Comparison of ENCODE assay signal across 1 cellular context in genomic region chr17:28521296-28522085, GRCh38.
TF ChIP-seq lines count a peak whose summit lies in the region.

No MANE protein-coding gene starts in this region.

TF ChIP-seq in GM23338, 12 proteins besides CTCF, POLR2A, EP300 and RAD21 (continued from another document):
- TF ChIP-seq, protein P1, sequence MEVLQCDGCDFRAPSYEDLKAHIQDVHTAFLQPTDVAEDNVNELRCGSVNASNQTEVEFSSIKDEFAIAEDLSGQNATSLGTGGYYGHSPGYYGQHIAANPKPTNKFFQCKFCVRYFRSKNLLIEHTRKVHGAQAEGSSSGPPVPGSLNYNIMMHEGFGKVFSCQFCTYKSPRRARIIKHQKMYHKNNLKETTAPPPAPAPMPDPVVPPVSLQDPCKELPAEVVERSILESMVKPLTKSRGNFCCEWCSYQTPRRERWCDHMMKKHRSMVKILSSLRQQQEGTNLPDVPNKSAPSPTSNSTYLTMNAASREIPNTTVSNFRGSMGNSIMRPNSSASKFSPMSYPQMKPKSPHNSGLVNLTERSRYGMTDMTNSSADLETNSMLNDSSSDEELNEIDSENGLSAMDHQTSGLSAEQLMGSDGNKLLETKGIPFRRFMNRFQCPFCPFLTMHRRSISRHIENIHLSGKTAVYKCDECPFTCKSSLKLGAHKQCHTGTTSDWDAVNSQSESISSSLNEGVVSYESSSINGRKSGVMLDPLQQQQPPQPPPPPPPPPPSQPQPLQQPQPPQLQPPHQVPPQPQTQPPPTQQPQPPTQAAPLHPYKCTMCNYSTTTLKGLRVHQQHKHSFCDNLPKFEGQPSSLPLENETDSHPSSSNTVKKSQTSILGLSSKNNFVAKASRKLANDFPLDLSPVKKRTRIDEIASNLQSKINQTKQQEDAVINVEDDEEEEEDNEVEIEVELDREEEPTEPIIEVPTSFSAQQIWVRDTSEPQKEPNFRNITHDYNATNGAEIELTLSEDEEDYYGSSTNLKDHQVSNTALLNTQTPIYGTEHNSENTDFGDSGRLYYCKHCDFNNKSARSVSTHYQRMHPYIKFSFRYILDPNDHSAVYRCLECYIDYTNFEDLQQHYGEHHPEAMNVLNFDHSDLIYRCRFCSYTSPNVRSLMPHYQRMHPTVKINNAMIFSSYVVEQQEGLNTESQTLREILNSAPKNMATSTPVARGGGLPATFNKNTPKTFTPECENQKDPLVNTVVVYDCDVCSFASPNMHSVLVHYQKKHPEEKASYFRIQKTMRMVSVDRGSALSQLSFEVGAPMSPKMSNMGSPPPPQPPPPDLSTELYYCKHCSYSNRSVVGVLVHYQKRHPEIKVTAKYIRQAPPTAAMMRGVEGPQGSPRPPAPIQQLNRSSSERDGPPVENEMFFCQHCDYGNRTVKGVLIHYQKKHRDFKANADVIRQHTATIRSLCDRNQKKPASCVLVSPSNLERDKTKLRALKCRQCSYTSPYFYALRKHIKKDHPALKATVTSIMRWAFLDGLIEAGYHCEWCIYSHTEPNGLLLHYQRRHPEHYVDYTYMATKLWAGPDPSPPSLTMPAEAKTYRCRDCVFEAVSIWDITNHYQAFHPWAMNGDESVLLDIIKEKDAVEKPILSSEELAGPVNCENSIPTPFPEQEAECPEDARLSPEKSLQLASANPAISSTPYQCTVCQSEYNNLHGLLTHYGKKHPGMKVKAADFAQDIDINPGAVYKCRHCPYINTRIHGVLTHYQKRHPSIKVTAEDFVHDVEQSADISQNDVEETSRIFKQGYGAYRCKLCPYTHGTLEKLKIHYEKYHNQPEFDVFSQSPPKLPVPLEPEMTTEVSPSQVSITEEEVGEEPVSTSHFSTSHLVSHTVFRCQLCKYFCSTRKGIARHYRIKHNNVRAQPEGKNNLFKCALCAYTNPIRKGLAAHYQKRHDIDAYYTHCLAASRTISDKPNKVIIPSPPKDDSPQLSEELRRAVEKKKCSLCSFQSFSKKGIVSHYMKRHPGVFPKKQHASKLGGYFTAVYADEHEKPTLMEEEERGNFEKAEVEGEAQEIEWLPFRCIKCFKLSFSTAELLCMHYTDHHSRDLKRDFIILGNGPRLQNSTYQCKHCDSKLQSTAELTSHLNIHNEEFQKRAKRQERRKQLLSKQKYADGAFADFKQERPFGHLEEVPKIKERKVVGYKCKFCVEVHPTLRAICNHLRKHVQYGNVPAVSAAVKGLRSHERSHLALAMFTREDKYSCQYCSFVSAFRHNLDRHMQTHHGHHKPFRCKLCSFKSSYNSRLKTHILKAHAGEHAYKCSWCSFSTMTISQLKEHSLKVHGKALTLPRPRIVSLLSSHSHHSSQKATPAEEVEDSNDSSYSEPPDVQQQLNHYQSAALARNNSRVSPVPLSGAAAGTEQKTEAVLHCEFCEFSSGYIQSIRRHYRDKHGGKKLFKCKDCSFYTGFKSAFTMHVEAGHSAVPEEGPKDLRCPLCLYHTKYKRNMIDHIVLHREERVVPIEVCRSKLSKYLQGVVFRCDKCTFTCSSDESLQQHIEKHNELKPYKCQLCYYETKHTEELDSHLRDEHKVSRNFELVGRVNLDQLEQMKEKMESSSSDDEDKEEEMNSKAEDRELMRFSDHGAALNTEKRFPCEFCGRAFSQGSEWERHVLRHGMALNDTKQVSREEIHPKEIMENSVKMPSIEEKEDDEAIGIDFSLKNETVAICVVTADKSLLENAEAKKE (CRISPR knock-in tag; IDR thresholded peaks at IDR 0.05) = no peak
- TF ChIP-seq CREB1 (CRISPR knock-in tag; IDR thresholded peaks at IDR 0.05; ENCODE audit: low read depth) = no peak
TF ChIP-seq in GM23338: peak in this region for 1.
